ENCODE assay signal across 8 cellular contexts in the genomic region with DNA sequence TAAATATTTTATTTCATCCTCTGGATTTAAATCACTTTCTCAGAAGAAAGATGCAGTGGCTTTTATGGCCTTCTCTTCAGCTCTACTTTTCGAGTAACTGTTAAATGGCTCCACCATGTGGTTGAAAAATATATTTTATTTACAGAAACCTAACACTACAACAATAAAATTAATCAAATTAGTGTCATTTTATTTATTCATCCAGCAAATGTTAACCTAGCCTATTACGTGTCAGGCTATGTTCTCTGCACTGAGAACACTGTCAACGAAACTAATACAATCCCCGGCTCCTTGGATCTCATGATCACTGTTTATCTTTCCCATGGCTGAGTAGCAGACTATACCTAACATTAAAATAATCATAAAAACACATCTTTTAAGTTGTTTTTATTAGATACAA.
DNase-seq lines count a peak whose midpoint lies in the region; ATAC-seq and TF ChIP-seq lines count a peak whose summit lies in the region.

No MANE protein-coding gene starts in this region.

- H3K4me3 ChIP-seq in BJ (ENCODE audit: low read depth, low read length) (no peak overlapping the region), astrocyte of the cerebellum (ENCODE audit: low read depth, low read length) (no peak overlapping the region), lower lobe of right lung (no peak overlapping the region)

- H3K4me1 ChIP-seq in lower lobe of right lung, result no peaks in the 10 kb centered on the region

- in situ Hi-C loops in astrocyte of the cerebellum (cut with HindIII; ENCODE audit: low sequenced_read_pairs), result no loop called here

- H3K27ac ChIP-seq in lower lobe of right lung, result no peak overlapping the region

- ATAC-seq in GM19452 (IDR thresholded peaks at IDR 0.05; ENCODE audit: unreplicated experiment), result peak; percentile 65
- no peak for ATAC-seq in lower lobe of right lung
- ATAC-seq in GM19397 (IDR thresholded peaks at IDR 0.05; ENCODE audit: unreplicated experiment), result no peak

- CTCF ChIA-PET in BJ (lab: Yijun Ruan, JAX), result interaction anchor here (0.8 to 4.0 kb wide), 8 partner anchors 8 to 1393 kb away, joined by 3 to 29 read pairs (median 3); no protein-coding TSS in a partner anchor

- POLR2A ChIA-PET in BJ (lab: Charles Lee), result no interaction called here

- intact Hi-C loops in lower lobe of right lung (cut with DNase I), result no loop called here

- H3K9me3 ChIP-seq in lower lobe of right lung, result no peaks in the 10 kb centered on the region

- H3K36me3 ChIP-seq in BJ (ENCODE audit: control insufficient read depth, insufficient read depth, low read length), result no peaks in the 10 kb centered on the region
- H3K36me3 ChIP-seq in lower lobe of right lung, result no peaks in the 10 kb centered on the region

- H3K27me3 ChIP-seq in BJ (ENCODE audit: control insufficient read depth, insufficient read depth, low read length) (no peaks in the 10 kb centered on the region), lower lobe of right lung (ENCODE audit: low read depth) (no peaks in the 10 kb centered on the region)

- TF ChIP-seq CTCF in BJ (IDR thresholded peaks at IDR 0.05; ENCODE audit: insufficient read depth, low read depth, low read length) (peak; percentile 37), astrocyte of the cerebellum (IDR thresholded peaks at IDR 0.05; ENCODE audit: low read depth, low read length, missing control alignments) (peak; percentile 33), lower lobe of right lung (IDR thresholded peaks at IDR 0.05) (peak; percentile 43)

- DNase-seq in BJ (ENCODE audit: low read depth), result no peak
- DNase-seq in NCI-H1105 (lab: John Stamatoyannopoulos, UW), result peak; percentile 50
- DNase-seq in astrocyte of the cerebellum (ENCODE audit: low read depth), result peak; percentile 19
- no peak for DNase-seq in lower lobe of right lung
- no peak for DNase-seq in effector CD8-positive, alpha-beta T cell (lab: John Stamatoyannopoulos, UW)
- no peak for DNase-seq in COLO668 (lab: John Stamatoyannopoulos, UW; ENCODE audit: unreplicated experiment)

Comparison
In these comparisons a context has a peak if more than half of its experiments do, and no peak if none do; other contexts are left out.
1. DNase-seq: peak in NCI-H1105 (single experiment) and astrocyte of the cerebellum (single experiment); none in BJ (single experiment), lower lobe of right lung (single experiment), effector CD8-positive, alpha-beta T cell (single experiment) and COLO668 (single experiment).
2. Peak in every context shown above with its lines, with median percentiles within 50 percentile points of each other: CTCF ChIP-seq.